ENCODE assay signal across 8 cellular contexts in genomic region chr17:21770466-21771448, GRCh38.
DNase-seq lines count a peak whose midpoint lies in the region; ATAC-seq and TF ChIP-seq lines count a peak whose summit lies in the region.
"Not testable (repeated sequence)": the region's sequence is repeated elsewhere in the genome, so short reads cannot be mapped to it uniquely, and the experiment has no call there.

No MANE protein-coding gene starts in this region.

- CTCF ChIA-PET in CD8-positive, alpha-beta T cell (lab: Charles Lee), result not testable (repeated sequence)

- H3K36me3 Mint-ChIP-seq in CD8-positive, alpha-beta T cell; activated naive CD8-positive, alpha-beta T cell treated with anti-CD3 and anti-CD28 coated beads, Interleukin-2, amount 50 U/mL, for 24 hours (ENCODE audit: low read depth); stimulated activated naive B cell treated with anti-CD40 and anti-IgM and Interleukin-4, amounts not matched to agents 10 μg/mL and 1 μg/mL and 100 μg/mL, for 72 hours: not testable (repeated sequence)

- H3K27ac Mint-ChIP-seq in CD8-positive, alpha-beta T cell; activated naive CD8-positive, alpha-beta T cell treated with anti-CD3 and anti-CD28 coated beads, Interleukin-2, amount 50 U/mL, for 24 hours; stimulated activated naive B cell treated with anti-CD40 and anti-IgM and Interleukin-4, amounts not matched to agents 10 μg/mL and 1 μg/mL and 100 μg/mL, for 72 hours: not testable (repeated sequence)

- H3K27ac ChIP-seq in CD8-positive, alpha-beta T cell (ENCODE audit: low read depth, low read length); RWPE2 (ENCODE audit: poor library complexity, severe bottlenecking); heart right ventricle: not testable (repeated sequence)

- H3K4me3 ChIP-seq in CD8-positive, alpha-beta T cell (ENCODE audit: low read depth, low read length); RWPE2 (ENCODE audit: severe bottlenecking); heart right ventricle; mucosa of descending colon: not testable (repeated sequence)

- ATAC-seq in CD8-positive, alpha-beta T cell, result peak; percentile 95
- ATAC-seq in GM21360 (IDR thresholded peaks at IDR 0.05; ENCODE audit: unreplicated experiment) (peak; percentile 65), HG02981 (IDR thresholded peaks at IDR 0.05; ENCODE audit: unreplicated experiment) (peak; percentile 51), RWPE2 (ENCODE audit: low read depth) (peak; percentile 77), heart right ventricle (peak; percentile 92 to 96 (median 92)), mucosa of descending colon (peak; percentile 94)
- peak; percentile 80 for ATAC-seq in activated naive CD8-positive, alpha-beta T cell treated with anti-CD3 and anti-CD28 coated beads, Interleukin-2, amount 50 U/mL, for 24 hours
- peak; percentile 86 to 92 for ATAC-seq in stimulated activated naive B cell treated with anti-CD40 and anti-IgM and Interleukin-4, amounts not matched to agents 10 μg/mL and 1 μg/mL and 100 μg/mL, for 72 hours (replicated peaks)

- H3K9me3 ChIP-seq in CD8-positive, alpha-beta T cell (ENCODE audit: low read length); RWPE2 (ENCODE audit: severe bottlenecking); heart right ventricle; mucosa of descending colon: not testable (repeated sequence)

- not testable (repeated sequence) for H3K4me1 ChIP-seq in CD8-positive, alpha-beta T cell (ENCODE audit: insufficient read depth, low read length); RWPE2 (ENCODE audit: insufficient read depth, poor library complexity, severe bottlenecking); heart right ventricle; mucosa of descending colon (ENCODE audit: low read depth)

- H3K4me1 Mint-ChIP-seq in CD8-positive, alpha-beta T cell (ENCODE audit: low read depth); activated naive CD8-positive, alpha-beta T cell treated with anti-CD3 and anti-CD28 coated beads, Interleukin-2, amount 50 U/mL, for 24 hours; stimulated activated naive B cell treated with anti-CD40 and anti-IgM and Interleukin-4, amounts not matched to agents 10 μg/mL and 1 μg/mL and 100 μg/mL, for 72 hours: not testable (repeated sequence)

- H3K27me3 Mint-ChIP-seq in CD8-positive, alpha-beta T cell (ENCODE audit: low read depth); activated naive CD8-positive, alpha-beta T cell treated with anti-CD3 and anti-CD28 coated beads, Interleukin-2, amount 50 U/mL, for 24 hours; stimulated activated naive B cell treated with anti-CD40 and anti-IgM and Interleukin-4, amounts not matched to agents 10 μg/mL and 1 μg/mL and 100 μg/mL, for 72 hours: not testable (repeated sequence)

- H3K4me3 Mint-ChIP-seq in CD8-positive, alpha-beta T cell; activated naive CD8-positive, alpha-beta T cell treated with anti-CD3 and anti-CD28 coated beads, Interleukin-2, amount 50 U/mL, for 24 hours; stimulated activated naive B cell treated with anti-CD40 and anti-IgM and Interleukin-4, amounts not matched to agents 10 μg/mL and 1 μg/mL and 100 μg/mL, for 72 hours: not testable (repeated sequence)

- DNase-seq in CD8-positive, alpha-beta T cell; RWPE2 (ENCODE audit: low spot score); activated naive CD8-positive, alpha-beta T cell treated with anti-CD3 and anti-CD28 coated beads, Interleukin-2, amount 50 U/mL, for 24 hours; heart right ventricle; mucosa of descending colon; stimulated activated naive B cell treated with anti-CD40 and anti-IgM and Interleukin-4, amounts not matched to agents 10 μg/mL and 1 μg/mL and 100 μg/mL, for 72 hours: not testable (repeated sequence)

- not testable (repeated sequence) for TF ChIP-seq CTCF in CD8-positive, alpha-beta T cell (IDR thresholded peaks at IDR 0.05); RWPE2 (IDR thresholded peaks at IDR 0.05; ENCODE audit: poor library complexity, severe bottlenecking); heart right ventricle (IDR thresholded peaks at IDR 0.05); mucosa of descending colon (IDR thresholded peaks at IDR 0.05)

- not testable (repeated sequence) for H3K27me3 ChIP-seq in CD8-positive, alpha-beta T cell (ENCODE audit: insufficient read depth, low read length); RWPE2 (ENCODE audit: insufficient read depth, poor library complexity, severe bottlenecking); heart right ventricle

- WGBS in heart right ventricle, 2 donors, result 20 to 38% methylated on average over 34 to 36 of the region's 70 CpGs

- not testable (repeated sequence) for H3K36me3 ChIP-seq in CD8-positive, alpha-beta T cell (ENCODE audit: insufficient read depth, low read length); RWPE2 (ENCODE audit: low read depth); heart right ventricle; mucosa of descending colon (ENCODE audit: low read depth)

- POLR2A ChIA-PET in CD8-positive, alpha-beta T cell (lab: Charles Lee), result not testable (repeated sequence)

- intact Hi-C loops in CD8-positive, alpha-beta T cell (cut with DNase I, micrococcal nuclease); heart right ventricle (cut with DNase I); mucosa of descending colon (cut with DNase I, micrococcal nuclease): not testable (repeated sequence)

- H3K9me3 Mint-ChIP-seq in CD8-positive, alpha-beta T cell; activated naive CD8-positive, alpha-beta T cell treated with anti-CD3 and anti-CD28 coated beads, Interleukin-2, amount 50 U/mL, for 24 hours; stimulated activated naive B cell treated with anti-CD40 and anti-IgM and Interleukin-4, amounts not matched to agents 10 μg/mL and 1 μg/mL and 100 μg/mL, for 72 hours: not testable (repeated sequence)
